8 cellular contexts compared by ENCODE assay signal in the genomic region with DNA sequence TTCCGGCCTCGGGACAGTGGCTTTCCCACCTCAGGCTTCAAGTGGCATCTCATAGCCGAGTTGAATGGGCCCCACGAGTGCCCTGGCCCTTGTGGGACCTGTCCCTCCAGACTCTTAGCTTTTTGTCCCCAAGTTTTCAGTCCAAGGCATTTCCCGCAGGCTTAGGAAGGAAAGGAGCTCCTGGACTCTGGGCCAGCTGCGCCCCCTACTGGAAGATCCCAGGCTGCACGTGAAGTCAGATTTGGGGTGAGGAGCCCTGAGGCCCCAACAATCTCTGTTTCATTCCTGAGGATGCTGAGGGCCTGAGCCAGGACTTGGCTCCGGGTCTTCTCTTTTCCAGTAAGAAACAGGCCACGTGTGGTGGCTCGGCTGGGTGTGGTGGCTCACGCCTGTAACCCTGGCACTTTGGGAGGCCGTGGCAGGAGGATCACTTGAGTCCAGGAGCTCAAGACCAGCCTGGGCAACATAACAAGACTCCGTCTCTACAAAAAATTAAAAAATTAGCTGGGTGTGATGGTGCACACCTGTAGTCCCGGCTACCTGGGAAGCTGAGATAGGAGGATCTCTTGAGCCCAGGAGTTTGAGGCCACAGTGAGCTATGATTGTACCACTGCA.
DNase-seq lines count a peak whose midpoint lies in the region; ATAC-seq and TF ChIP-seq lines count a peak whose summit lies in the region.

No MANE protein-coding gene starts in this region.

- no peaks in the 10 kb centered on the region for H3K4me1 Mint-ChIP-seq in CD4-positive, alpha-beta T cell (ENCODE audit: low read depth)
- H3K4me1 Mint-ChIP-seq in activated naive CD8-positive, alpha-beta T cell treated with anti-CD3 and anti-CD28 coated beads, Interleukin-2, amount 10 ng/mL, durations not matched to agents 7 days and 5 days, result no peaks in the 10 kb centered on the region

- POLR2A ChIA-PET in CD4-positive, alpha-beta T cell (lab: Charles Lee), result no interaction called here
- POLR2A ChIA-PET in activated naive CD8-positive, alpha-beta T cell treated with anti-CD3 and anti-CD28 coated beads, Interleukin-2, amount 10 ng/mL, durations not matched to agents 7 days and 5 days (lab: Charles Lee), result no interaction called here

- ATAC-seq in CD4-positive, alpha-beta T cell (ENCODE audit: poor library complexity), result no peak
- no peak for ATAC-seq in activated naive CD8-positive, alpha-beta T cell treated with anti-CD3 and anti-CD28 coated beads, Interleukin-2, amount 10 ng/mL, durations not matched to agents 7 days and 5 days (ENCODE audit: low read depth)
- peak; percentile 10 to 75 (median 60) for ATAC-seq in heart right ventricle
- no peak for ATAC-seq in HG02642 (IDR thresholded peaks at IDR 0.05; ENCODE audit: poor library complexity, unreplicated experiment)
- no peak for ATAC-seq in HG03442 (IDR thresholded peaks at IDR 0.05; ENCODE audit: unreplicated experiment)

- peak; percentile 34 for TF ChIP-seq CTCF in CD4-positive, alpha-beta T cell (IDR thresholded peaks at IDR 0.05)
- TF ChIP-seq CTCF in heart right ventricle (IDR thresholded peaks at IDR 0.05), result peak; percentile 71 to 93 (median 90)

- H3K27me3 ChIP-seq in CD4-positive, alpha-beta T cell (ENCODE audit: control insufficient read depth, insufficient read depth, low read length), result no peaks in the 10 kb centered on the region
- no peaks in the 10 kb centered on the region for H3K27me3 ChIP-seq in heart right ventricle

- no peak overlapping the region for H3K27ac ChIP-seq in CD4-positive, alpha-beta T cell (ENCODE audit: low read depth, low read length)
- peak overlapping the region; percentile 15 to 93 (median 82) for H3K27ac ChIP-seq in heart right ventricle

- no peak overlapping the region for H3K27ac Mint-ChIP-seq in CD4-positive, alpha-beta T cell
- no peak overlapping the region for H3K27ac Mint-ChIP-seq in activated naive CD8-positive, alpha-beta T cell treated with anti-CD3 and anti-CD28 coated beads, Interleukin-2, amount 10 ng/mL, durations not matched to agents 7 days and 5 days

- CTCF ChIA-PET in CD4-positive, alpha-beta T cell (lab: Charles Lee), result no interaction called here

- intact Hi-C loops in CD4-positive, alpha-beta T cell (cut with DNase I, micrococcal nuclease), result loop anchor here in 1 of 2 experiments (2.0 kb wide), 1 partner anchor 186 kb away; no protein-coding TSS in a partner anchor
- intact Hi-C loops in heart right ventricle (cut with DNase I), result loop anchor here in 8 of 10 donors (1.0 to 10.0 kb wide), 7 partner anchors 104 to 192 kb away; no protein-coding TSS in a partner anchor

- H3K4me3 ChIP-seq in heart right ventricle, result no peak overlapping the region

- WGBS in heart right ventricle, 2 donors, result 61 to 66% methylated on average over 14 of the region's 14 CpGs

- peaks cover 0 to 42% (median 0%) of the 10 kb centered on the region in 9 donors for H3K36me3 ChIP-seq in heart right ventricle

- no peaks in the 10 kb centered on the region for H3K9me3 Mint-ChIP-seq in CD4-positive, alpha-beta T cell
- H3K9me3 Mint-ChIP-seq in activated naive CD8-positive, alpha-beta T cell treated with anti-CD3 and anti-CD28 coated beads, Interleukin-2, amount 10 ng/mL, durations not matched to agents 7 days and 5 days, result no peaks in the 10 kb centered on the region

- no peak overlapping the region for H3K4me3 Mint-ChIP-seq in CD4-positive, alpha-beta T cell
- no peak overlapping the region for H3K4me3 Mint-ChIP-seq in activated naive CD8-positive, alpha-beta T cell treated with anti-CD3 and anti-CD28 coated beads, Interleukin-2, amount 10 ng/mL, durations not matched to agents 7 days and 5 days

- no peaks in the 10 kb centered on the region for H3K36me3 Mint-ChIP-seq in CD4-positive, alpha-beta T cell (ENCODE audit: low read depth)
- no peaks in the 10 kb centered on the region for H3K36me3 Mint-ChIP-seq in activated naive CD8-positive, alpha-beta T cell treated with anti-CD3 and anti-CD28 coated beads, Interleukin-2, amount 10 ng/mL, durations not matched to agents 7 days and 5 days

- H3K27me3 Mint-ChIP-seq in CD4-positive, alpha-beta T cell, result peaks cover 6% of the 10 kb centered on the region
- no peaks in the 10 kb centered on the region for H3K27me3 Mint-ChIP-seq in activated naive CD8-positive, alpha-beta T cell treated with anti-CD3 and anti-CD28 coated beads, Interleukin-2, amount 10 ng/mL, durations not matched to agents 7 days and 5 days

- DNase-seq in CD4-positive, alpha-beta T cell, result peak in 5 of 10 experiments; percentile 1 to 43 (median 13)
- DNase-seq in H4 (ENCODE audit: low spot score), result peak; percentile 53
- peak; percentile 34 for DNase-seq in NOMO-1 treated with dmso at 0.1 percent for 144 hours (lab: John Stamatoyannopoulos, UW; ENCODE audit: unreplicated experiment)
- DNase-seq in activated naive CD8-positive, alpha-beta T cell treated with anti-CD3 and anti-CD28 coated beads, Interleukin-2, amount 10 ng/mL, durations not matched to agents 7 days and 5 days, result peak; percentile 70
- peak; percentile 73 to 78 for DNase-seq in heart right ventricle
- peak; percentile 35 for DNase-seq in renal cortical epithelial cell (ENCODE audit: low read depth)

- no peaks in the 10 kb centered on the region for H3K9me3 ChIP-seq in CD4-positive, alpha-beta T cell (ENCODE audit: control insufficient read depth, low read length)
- H3K9me3 ChIP-seq in heart right ventricle, result no peaks in the 10 kb centered on the region

- peaks cover 10 to 25% (median 21%) of the 10 kb centered on the region in 9 donors for H3K4me1 ChIP-seq in heart right ventricle

Comparison
In these comparisons a context has a peak if more than half of its experiments do, and no peak if none do; other contexts are left out.
1. ATAC-seq: peak in heart right ventricle (8 of 8); none in CD4-positive, alpha-beta T cell (single experiment), activated naive CD8-positive, alpha-beta T cell treated with anti-CD3 and anti-CD28 coated beads, Interleukin-2, amount 10 ng/mL, durations not matched to agents 7 days and 5 days (single experiment), HG02642 (single experiment) and HG03442 (single experiment).